15 cellular contexts compared by ENCODE assay signal in the genomic region with DNA sequence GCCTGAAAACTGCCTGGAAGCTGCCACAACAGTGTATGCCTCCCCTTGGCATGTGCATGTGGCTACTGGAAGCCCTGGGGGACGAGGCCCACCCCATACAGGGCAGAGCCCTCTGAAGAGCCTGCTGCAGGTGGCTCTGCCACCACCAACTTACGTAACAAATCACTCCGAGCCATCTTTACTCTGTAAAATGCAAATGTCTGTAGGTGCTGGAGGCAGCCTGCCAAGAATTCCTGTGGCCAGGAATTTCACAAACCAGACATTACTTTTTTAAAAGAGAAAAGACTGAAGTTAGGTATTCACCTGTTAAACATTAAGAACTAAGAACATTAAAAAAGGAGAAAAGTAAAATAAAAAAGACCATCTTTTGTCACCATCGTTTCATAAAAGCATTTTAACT.
DNase-seq lines count a peak whose midpoint lies in the region; FAIRE-seq and TF ChIP-seq lines count a peak whose summit lies in the region.
"Had no signal": no experiment of that assay in that cellular context is flagged by ENCODE, and none has a peak within 500 bp of the region (broad histone marks: within the 10 kb centered on the region; RNA-seq: fewer than 3 reads in every experiment).

No MANE protein-coding gene starts in this region.

- no peak overlapping the region for H3K4ac ChIP-seq in mesenchymal stem cell (ENCODE audit: low read depth in 1 of 2, low read length in 2 of 2)

- H2BK120ac ChIP-seq in mesenchymal stem cell (ENCODE audit: low read depth, low read length), result no peak overlapping the region

- H3K4me2 ChIP-seq in mesenchymal stem cell (ENCODE audit: low read length, poor library complexity, severe bottlenecking), result peak overlapping the region; percentile 7

- H3K27me3 ChIP-seq in mesenchymal stem cell (ENCODE audit: control insufficient read depth in 1 of 2, insufficient read depth in 1 of 2, low read length in 2 of 2), result no peaks in the 10 kb centered on the region

- no peak overlapping the region for H3K18ac ChIP-seq in mesenchymal stem cell (ENCODE audit: low read depth in 1 of 2, low read length in 2 of 2)

- DNase-seq in ACHN, result peak; percentile 29
- DNase-seq in DMS79 treated with DMSO at 0.1 percent for 48 hours (lab: John Stamatoyannopoulos, UW), result peak; percentile 49
- peak; percentile 5 for DNase-seq in RCC 7860 (ENCODE audit: low spot score)
- no peak for DNase-seq in mesenchymal stem cell
- DNase-seq in NOMO-1 (lab: John Stamatoyannopoulos, UW; ENCODE audit: unreplicated experiment in 2 of 2), result no peak
- DNase-seq in foreskin fibroblast, result no peak
- DNase-seq in GM12892 (ENCODE audit: insufficient read length), result no peak
- DNase-seq: AML-193, COR-L47, GM23248, NCI-H1417 treated with DMSO at 0.1 percent for 48 hours, NCI-H1930, NCI-H774, PC-3, T-cell had no signal

- H3K9ac ChIP-seq in mesenchymal stem cell (ENCODE audit: low read length), result no peak overlapping the region
- H3K9ac ChIP-seq: GM23248 had no signal

- H3K79me1 ChIP-seq in mesenchymal stem cell (replicated peaks; ENCODE audit: low read length, poor library complexity, severe bottlenecking), result peaks cover 14% of the 10 kb centered on the region

- WGBS in mesenchymal stem cell, result 77% methylated on average over 4 of the region's 4 CpGs

- no peak overlapping the region for H3K14ac ChIP-seq in mesenchymal stem cell (ENCODE audit: low read length in 2 of 2)

- TF ChIP-seq CTCF in foreskin fibroblast (IDR thresholded peaks at IDR 0.05; ENCODE audit: low read depth, low read length), result no peak

- peak; percentile 25 for FAIRE-seq in RCC 7860 (lab: Jason Lieb, UNC)
- FAIRE-seq in GM12892 (lab: Jason Lieb, UNC), result no peak

- H2BK12ac ChIP-seq in mesenchymal stem cell (ENCODE audit: low read length in 2 of 2), result no peak overlapping the region

- H2AK5ac ChIP-seq in mesenchymal stem cell (ENCODE audit: low read length, severe bottlenecking), result peak overlapping the region; percentile 44

- no peak overlapping the region for H2BK5ac ChIP-seq in mesenchymal stem cell (ENCODE audit: low read depth, low read length, poor library complexity, severe bottlenecking)

- no peaks in the 10 kb centered on the region for H3K9me3 ChIP-seq in mesenchymal stem cell (ENCODE audit: control insufficient read depth, low read length)

- H3K27ac ChIP-seq in mesenchymal stem cell (ENCODE audit: low read length, poor library complexity, severe bottlenecking), result peak overlapping the region; percentile 64
- H3K27ac ChIP-seq: GM23248 had no signal

- H4K91ac ChIP-seq in mesenchymal stem cell (ENCODE audit: low read length), result no peak overlapping the region

- H2AFZ ChIP-seq in mesenchymal stem cell (ENCODE audit: low read depth, low read length), result no peak overlapping the region
- H2AFZ ChIP-seq: GM23248 had no signal

- H3K4me3 ChIP-seq in mesenchymal stem cell (ENCODE audit: insufficient read depth in 1 of 2, low read depth in 1 of 2, low read length in 2 of 2), result no peak overlapping the region
- H3K4me3 ChIP-seq in foreskin fibroblast (ENCODE audit: low read depth in 1 of 2, low read length in 2 of 2), result no peak overlapping the region
- H3K4me3 ChIP-seq: GM23248 had no signal

- no peak overlapping the region for H2BK15ac ChIP-seq in mesenchymal stem cell (ENCODE audit: low read depth, poor library complexity, severe bottlenecking)

- in situ Hi-C loops in ACHN (cut with HindIII; ENCODE audit: low pct_ligation_motif_present, low pct_unique_long_range_greater_than_20kb, low sequenced_read_pairs), result no loop called here

- no peaks in the 10 kb centered on the region for H3K36me3 ChIP-seq in mesenchymal stem cell (ENCODE audit: control insufficient read depth in 1 of 2, insufficient read depth in 2 of 2, low read depth in 1 of 2, low read length in 2 of 2)

- TF ChIP-seq POLR2A in GM12892 (IDR thresholded peaks at IDR 0.05; ENCODE audit: low read depth, low read length), result no peak

- H3K23ac ChIP-seq in mesenchymal stem cell (ENCODE audit: low read length in 2 of 2), result no peak overlapping the region

- H4K8ac ChIP-seq in mesenchymal stem cell (ENCODE audit: low read length), result no peak overlapping the region

- peaks cover 13% of the 10 kb centered on the region for H3K4me1 ChIP-seq in mesenchymal stem cell (ENCODE audit: control insufficient read depth, insufficient read depth, low read depth, low read length)

Comparison
In these comparisons a context has a peak if more than half of its experiments do, and no peak if none do; other contexts are left out.
1. DNase-seq: peak in ACHN (single experiment), DMS79 treated with DMSO at 0.1 percent for 48 hours (single experiment) and RCC 7860 (single experiment); none in mesenchymal stem cell (single experiment), NOMO-1 (0 of 2), foreskin fibroblast (0 of 2) and GM12892 (single experiment).